27 cellular contexts compared by ENCODE assay signal in the genomic region with DNA sequence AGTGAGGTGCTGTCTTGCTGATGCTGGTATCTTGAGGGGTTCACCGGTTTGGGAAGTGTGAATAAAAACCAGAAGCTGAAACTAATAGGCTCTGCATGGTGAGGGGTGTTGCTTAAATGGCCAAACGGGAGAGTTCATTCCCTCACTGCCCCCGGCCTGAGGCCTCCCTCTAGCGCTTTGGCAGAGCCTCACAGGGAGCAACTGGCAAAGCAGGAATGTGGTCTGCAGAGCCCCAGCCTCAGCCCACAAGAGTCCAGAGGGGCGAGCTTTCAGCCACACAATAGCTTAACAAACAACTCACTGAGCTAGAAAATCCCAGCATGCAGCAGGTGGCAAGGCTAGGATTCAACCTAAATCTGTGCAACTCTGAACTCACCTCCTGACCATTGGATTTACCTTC.
"Had no signal": no experiment of that assay in that cellular context is flagged by ENCODE, and none has a peak within 500 bp of the region (broad histone marks: within the 10 kb centered on the region; RNA-seq: fewer than 3 reads in every experiment).

No MANE protein-coding gene starts in this region.

- ATAC-seq: activated CD4-positive, CD25-positive, alpha-beta regulatory T cell treated with anti-CD3 and anti-CD28 coated beads, Interleukin-2, amount 50 U/mL, for 24 hours; activated naive CD8-positive, alpha-beta T cell treated with anti-CD3 and anti-CD28 coated beads, Interleukin-2, amount 50 U/mL, for 24 hours; activated T-cell treated with anti-CD3 and anti-CD28 coated beads, Interleukin-2, amount 50 U/mL, for 4 hours; right cardiac atrium; upper lobe of right lung had no signal

- H3K79me2 ChIP-seq: parathyroid adenoma had no signal

- H3K9me3 Mint-ChIP-seq: activated CD4-positive, alpha-beta memory T cell treated with anti-CD3 and anti-CD28 coated beads, Interleukin-2, amount 10 ng/mL, durations not matched to agents 7 days and 5 days; activated CD4-positive, alpha-beta T cell treated with anti-CD3 and anti-CD28 coated beads, Interleukin-2, amount 10 ng/mL, durations not matched to agents 7 days and 5 days; activated naive CD4-positive, alpha-beta T cell treated with anti-CD3 and anti-CD28 coated beads, Interleukin-2, amount 50 U/mL, for 24 hours; activated naive CD8-positive, alpha-beta T cell treated with anti-CD3 and anti-CD28 coated beads, Interleukin-2, amount 50 U/mL, for 24 hours; activated T-cell treated with anti-CD3 and anti-CD28 coated beads, Interleukin-2, amount 50 U/mL, for 4 hours; activated T-helper 2 cell treated with anti-CD3 and anti-CD28 coated beads, Interferon-gamma antibody, Interleukin-2, Interleukin-4, amounts not matched to agents 10 μg/mL and 5 μg/mL and 100 μg/mL, durations not matched to agents 14 hours and 24 hours and 36 hours; naive B cell; nephron progenitor cell; T-helper 1 cell treated with Interleukin-12 subunit alpha and Interleukin-12 subunit beta and Interleukin-4 antibody, amounts not matched to agents 30 μg/mL and 1 μg/mL, for 36 hours had no signal

- H3K9me3 ChIP-seq: left ventricle myocardium inferior, spleen, suprapubic skin, tibial artery, upper lobe of right lung had no signal

- H3K36me3 Mint-ChIP-seq: activated naive CD4-positive, alpha-beta T cell treated with anti-CD3 and anti-CD28 coated beads, Interleukin-2, amount 50 U/mL, for 24 hours; naive B cell had no signal

- H3K9ac ChIP-seq: parathyroid adenoma had no signal

- H3K27me3 Mint-ChIP-seq: activated CD4-positive, alpha-beta memory T cell treated with anti-CD3 and anti-CD28 coated beads, Interleukin-2, amount 10 ng/mL, durations not matched to agents 7 days and 5 days had no signal

- H3K4me1 ChIP-seq: left ventricle myocardium inferior, parathyroid adenoma, spleen, suprapubic skin, tibial artery, upper lobe of right lung had no signal

- H3K4me3 ChIP-seq: left ventricle myocardium inferior, lung, spleen, suprapubic skin, tibial artery, upper lobe of right lung had no signal

- DNase-seq: activated CD4-positive, alpha-beta memory T cell treated with anti-CD3 and anti-CD28 coated beads, Interleukin-2, amount 10 ng/mL, durations not matched to agents 7 days and 5 days; activated CD4-positive, alpha-beta T cell treated with anti-CD3 and anti-CD28 coated beads, Interleukin-2, amount 10 ng/mL, durations not matched to agents 7 days and 5 days; activated naive CD8-positive, alpha-beta T cell treated with anti-CD3 and anti-CD28 coated beads, Interleukin-2, amount 50 U/mL, for 24 hours; activated T-cell treated with anti-CD3 and anti-CD28 coated beads, Interleukin-2, amount 50 U/mL, for 4 hours; amygdala; caudate nucleus; effector CD4-positive, alpha-beta T cell; left ventricle myocardium inferior; naive B cell; nephron progenitor cell; nucleus accumbens; right cardiac atrium; spleen; stimulated activated naive CD4-positive, alpha-beta T cell; SW 1271; T-helper 9 cell; tibial artery; upper lobe of right lung had no signal

- H3K4me1 Mint-ChIP-seq: activated CD4-positive, alpha-beta memory T cell treated with anti-CD3 and anti-CD28 coated beads, Interleukin-2, amount 10 ng/mL, durations not matched to agents 7 days and 5 days; activated CD4-positive, alpha-beta T cell treated with anti-CD3 and anti-CD28 coated beads, Interleukin-2, amount 10 ng/mL, durations not matched to agents 7 days and 5 days; activated naive CD4-positive, alpha-beta T cell treated with anti-CD3 and anti-CD28 coated beads, Interleukin-2, amount 50 U/mL, for 24 hours; activated naive CD8-positive, alpha-beta T cell treated with anti-CD3 and anti-CD28 coated beads, Interleukin-2, amount 50 U/mL, for 24 hours; naive B cell had no signal

- H3K4me3 Mint-ChIP-seq: activated CD4-positive, alpha-beta memory T cell treated with anti-CD3 and anti-CD28 coated beads, Interleukin-2, amount 10 ng/mL, durations not matched to agents 7 days and 5 days; activated CD4-positive, alpha-beta T cell treated with anti-CD3 and anti-CD28 coated beads, Interleukin-2, amount 10 ng/mL, durations not matched to agents 7 days and 5 days; activated naive CD4-positive, alpha-beta T cell treated with anti-CD3 and anti-CD28 coated beads, Interleukin-2, amount 50 U/mL, for 24 hours; activated naive CD8-positive, alpha-beta T cell treated with anti-CD3 and anti-CD28 coated beads, Interleukin-2, amount 50 U/mL, for 24 hours; activated T-cell treated with anti-CD3 and anti-CD28 coated beads, Interleukin-2, amount 50 U/mL, for 4 hours; naive B cell; nephron progenitor cell; T-helper 1 cell treated with Interleukin-12 subunit alpha and Interleukin-12 subunit beta and Interleukin-4 antibody, amounts not matched to agents 30 μg/mL and 1 μg/mL, for 36 hours had no signal

- H3K27ac Mint-ChIP-seq: activated CD4-positive, alpha-beta memory T cell treated with anti-CD3 and anti-CD28 coated beads, Interleukin-2, amount 10 ng/mL, durations not matched to agents 7 days and 5 days; activated CD4-positive, alpha-beta T cell treated with anti-CD3 and anti-CD28 coated beads, Interleukin-2, amount 10 ng/mL, durations not matched to agents 7 days and 5 days; activated naive CD4-positive, alpha-beta T cell treated with anti-CD3 and anti-CD28 coated beads, Interleukin-2, amount 50 U/mL, for 24 hours; activated naive CD8-positive, alpha-beta T cell treated with anti-CD3 and anti-CD28 coated beads, Interleukin-2, amount 50 U/mL, for 24 hours; activated T-helper 2 cell treated with anti-CD3 and anti-CD28 coated beads, Interferon-gamma antibody, Interleukin-2, Interleukin-4, amounts not matched to agents 10 μg/mL and 5 μg/mL and 100 μg/mL, durations not matched to agents 14 hours and 24 hours and 36 hours; naive B cell; nephron progenitor cell; T-helper 1 cell treated with Interleukin-12 subunit alpha and Interleukin-12 subunit beta and Interleukin-4 antibody, amounts not matched to agents 30 μg/mL and 1 μg/mL, for 36 hours had no signal

- H2AFZ ChIP-seq: parathyroid adenoma had no signal

- H3K27me3 ChIP-seq: suprapubic skin, upper lobe of right lung had no signal

- H3K27ac ChIP-seq: epithelial cell of prostate, left ventricle myocardium inferior, parathyroid adenoma, spleen, suprapubic skin, tibial artery, upper lobe of right lung, VCaP had no signal

- H3K36me3 ChIP-seq: left ventricle myocardium inferior, spleen, suprapubic skin, tibial artery, upper lobe of right lung had no signal
